ENCODE assay signal across 2 cellular contexts in the genomic region with DNA sequence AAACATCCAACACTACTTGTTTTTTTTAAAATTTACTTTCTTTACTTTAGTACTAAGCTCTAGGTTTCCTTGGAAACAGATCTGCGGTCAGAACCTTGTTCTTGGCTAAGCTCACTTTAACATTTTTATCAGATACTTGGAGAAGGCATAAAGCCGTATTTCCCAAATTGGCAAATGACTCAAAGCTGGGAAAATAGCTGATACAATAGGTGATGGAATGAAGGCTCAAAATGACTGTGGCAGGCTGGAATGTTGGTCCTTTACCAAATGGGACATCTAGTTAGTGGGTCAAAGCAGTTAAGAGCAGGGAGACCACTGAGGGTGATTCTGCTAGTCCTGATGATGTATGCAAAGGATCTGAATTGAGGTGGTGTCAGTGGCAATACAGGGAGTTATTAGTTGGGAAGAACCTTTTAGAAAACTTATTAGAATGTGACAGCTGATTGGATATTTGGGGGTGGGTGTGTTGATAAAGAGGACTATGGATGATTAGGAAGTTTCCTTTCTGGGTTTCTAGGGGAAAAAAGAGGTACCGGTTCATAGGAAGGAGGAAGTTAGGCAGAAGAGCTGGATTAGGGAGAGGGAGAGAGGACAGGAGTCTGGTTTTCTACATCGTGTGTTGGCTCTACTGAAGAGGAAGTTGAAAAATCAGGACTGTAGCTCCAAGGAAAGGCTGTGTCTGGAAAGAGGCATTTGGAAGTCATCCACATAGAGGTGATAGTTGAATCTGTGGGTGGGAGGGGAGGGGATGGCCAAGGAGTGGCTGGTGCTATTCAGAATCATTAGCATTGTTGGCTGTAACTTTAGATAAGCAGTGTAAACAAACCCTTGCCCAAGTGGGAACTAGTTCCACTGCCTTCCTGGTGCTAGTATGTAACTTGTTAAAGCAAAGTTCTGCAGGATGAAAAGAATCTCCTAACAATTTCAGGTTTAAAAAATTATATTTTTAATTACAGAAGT.
A peak's percentile ranks its signal among the peaks of the same experiment; 100 is the strongest.
TF ChIP-seq lines count a peak whose summit lies in the region.

No MANE protein-coding gene starts in this region.

TF ChIP-seq in liver, 16 proteins besides CTCF, POLR2A, EP300 and RAD21:
- TF ChIP-seq RXRA (IDR thresholded peaks at IDR 0.05) = no peak
- TF ChIP-seq HNF4G (IDR thresholded peaks at IDR 0.05) = no peak
- TF ChIP-seq, protein P1, sequence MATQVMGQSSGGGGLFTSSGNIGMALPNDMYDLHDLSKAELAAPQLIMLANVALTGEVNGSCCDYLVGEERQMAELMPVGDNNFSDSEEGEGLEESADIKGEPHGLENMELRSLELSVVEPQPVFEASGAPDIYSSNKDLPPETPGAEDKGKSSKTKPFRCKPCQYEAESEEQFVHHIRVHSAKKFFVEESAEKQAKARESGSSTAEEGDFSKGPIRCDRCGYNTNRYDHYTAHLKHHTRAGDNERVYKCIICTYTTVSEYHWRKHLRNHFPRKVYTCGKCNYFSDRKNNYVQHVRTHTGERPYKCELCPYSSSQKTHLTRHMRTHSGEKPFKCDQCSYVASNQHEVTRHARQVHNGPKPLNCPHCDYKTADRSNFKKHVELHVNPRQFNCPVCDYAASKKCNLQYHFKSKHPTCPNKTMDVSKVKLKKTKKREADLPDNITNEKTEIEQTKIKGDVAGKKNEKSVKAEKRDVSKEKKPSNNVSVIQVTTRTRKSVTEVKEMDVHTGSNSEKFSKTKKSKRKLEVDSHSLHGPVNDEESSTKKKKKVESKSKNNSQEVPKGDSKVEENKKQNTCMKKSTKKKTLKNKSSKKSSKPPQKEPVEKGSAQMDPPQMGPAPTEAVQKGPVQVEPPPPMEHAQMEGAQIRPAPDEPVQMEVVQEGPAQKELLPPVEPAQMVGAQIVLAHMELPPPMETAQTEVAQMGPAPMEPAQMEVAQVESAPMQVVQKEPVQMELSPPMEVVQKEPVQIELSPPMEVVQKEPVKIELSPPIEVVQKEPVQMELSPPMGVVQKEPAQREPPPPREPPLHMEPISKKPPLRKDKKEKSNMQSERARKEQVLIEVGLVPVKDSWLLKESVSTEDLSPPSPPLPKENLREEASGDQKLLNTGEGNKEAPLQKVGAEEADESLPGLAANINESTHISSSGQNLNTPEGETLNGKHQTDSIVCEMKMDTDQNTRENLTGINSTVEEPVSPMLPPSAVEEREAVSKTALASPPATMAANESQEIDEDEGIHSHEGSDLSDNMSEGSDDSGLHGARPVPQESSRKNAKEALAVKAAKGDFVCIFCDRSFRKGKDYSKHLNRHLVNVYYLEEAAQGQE (IDR thresholded peaks at IDR 0.05) = no peak
- no peak for TF ChIP-seq EGR1 (IDR thresholded peaks at IDR 0.05; ENCODE audit: low read depth in 2 of 2)
- no peak for TF ChIP-seq TAF1 (conservative IDR thresholded peaks at IDR 0.05)
- TF ChIP-seq NR2F2 (IDR thresholded peaks at IDR 0.05) = no peak
- TF ChIP-seq FOXA2 (IDR thresholded peaks at IDR 0.05) = peak; percentile 46
- no peak for TF ChIP-seq HNF4A (conservative IDR thresholded peaks at IDR 0.05)

TF ChIP-seq in HepG2, 621 proteins besides CTCF, POLR2A, EP300 and RAD21:
- TF ChIP-seq ZNF7 (CRISPR knock-in tag; IDR thresholded peaks at IDR 0.05) = no peak
- no peak for TF ChIP-seq ZNF570 (CRISPR knock-in tag; IDR thresholded peaks at IDR 0.05; ENCODE audit: borderline replicate concordance)
